Comparison of ENCODE assay signal across 8 cellular contexts in genomic region chr20:50146732-50147662, GRCh38.
DNase-seq lines count a peak whose midpoint lies in the region; ATAC-seq and TF ChIP-seq lines count a peak whose summit lies in the region.

No MANE protein-coding gene starts in this region.

- DNase-seq in DMS153 treated with DMSO at 0.1 percent for 48 hours (lab: John Stamatoyannopoulos, UW; ENCODE audit: unreplicated experiment) = peak; percentile 54
- DNase-seq in RWPE1 (ENCODE audit: low spot score) = peak; percentile 93
- DNase-seq in activated naive CD4-positive, alpha-beta T cell treated with Interleukin-2 at 50 U/mL for 16 hours = peak; percentile 81
- DNase-seq in stimulated activated CD4-positive, alpha-beta T cell treated with anti-CD3 and anti-CD28 coated beads, Interleukin-2, amount 100 ng/mL, for 4 hours (ENCODE audit: low read depth) = peak; percentile 83
- no peak for DNase-seq in NCI-H2171 (lab: John Stamatoyannopoulos, UW)
- no peak for DNase-seq in NCI-H1417 (lab: John Stamatoyannopoulos, UW)

- H3K4me3 ChIP-seq in iPS-20b (ENCODE audit: low read length) = no peak overlapping the region

- TF ChIP-seq CTCF in RWPE1 (conservative IDR thresholded peaks at IDR 0.05; ENCODE audit: low read depth) = no peak

- peaks cover 15% of the 10 kb centered on the region; the same call in 1 of the 2 replicates for H3K36me3 ChIP-seq in iPS-20b (ENCODE audit: insufficient read depth, low read depth, low read length)

- peaks cover 15% of the 10 kb centered on the region for H3K4me1 ChIP-seq in iPS-20b (ENCODE audit: insufficient read depth, low read length)

- POLR2A ChIA-PET in RWPE1 (lab: Yijun Ruan, JAX; ENCODE audit: low non-redundant PET) = interaction anchor here (0.6 to 1.5 kb wide), 2 partner anchors 8 to 11 kb away, joined by 3 to 6 read pairs; no protein-coding TSS in a partner anchor

- peak overlapping the region; percentile 28 for H3K9ac ChIP-seq in iPS-20b (ENCODE audit: low read depth, low read length)

- ATAC-seq in HG02642 (IDR thresholded peaks at IDR 0.05; ENCODE audit: poor library complexity, unreplicated experiment) = peak; percentile 74

- H3K27me3 ChIP-seq in iPS-20b (ENCODE audit: insufficient read depth, low read length) = no peaks in the 10 kb centered on the region

- no peaks in the 10 kb centered on the region for H3K9me3 ChIP-seq in iPS-20b (ENCODE audit: insufficient read depth, low read depth, low read length)

- H3K27ac ChIP-seq in RWPE1 (peak overlapping the region; percentile 98), iPS-20b (ENCODE audit: low read length) (no peak overlapping the region)

- CTCF ChIA-PET in RWPE1 (lab: Yijun Ruan, JAX) = interaction anchor here (0.6 to 8.6 kb wide), 6 partner anchors 13 to 257 kb away, joined by 3 to 126 read pairs (median 4); no protein-coding TSS in a partner anchor

Comparison
In these comparisons a context has a peak if more than half of its experiments do, and no peak if none do; other contexts are left out.
1. DNase-seq: peak in DMS153 treated with DMSO at 0.1 percent for 48 hours (single experiment), RWPE1 (single experiment), activated naive CD4-positive, alpha-beta T cell treated with Interleukin-2 at 50 U/mL for 16 hours (single experiment) and stimulated activated CD4-positive, alpha-beta T cell treated with anti-CD3 and anti-CD28 coated beads, Interleukin-2, amount 100 ng/mL, for 4 hours (single experiment); none in NCI-H2171 (single experiment) and NCI-H1417 (0 of 3).